In the genomic region with DNA sequence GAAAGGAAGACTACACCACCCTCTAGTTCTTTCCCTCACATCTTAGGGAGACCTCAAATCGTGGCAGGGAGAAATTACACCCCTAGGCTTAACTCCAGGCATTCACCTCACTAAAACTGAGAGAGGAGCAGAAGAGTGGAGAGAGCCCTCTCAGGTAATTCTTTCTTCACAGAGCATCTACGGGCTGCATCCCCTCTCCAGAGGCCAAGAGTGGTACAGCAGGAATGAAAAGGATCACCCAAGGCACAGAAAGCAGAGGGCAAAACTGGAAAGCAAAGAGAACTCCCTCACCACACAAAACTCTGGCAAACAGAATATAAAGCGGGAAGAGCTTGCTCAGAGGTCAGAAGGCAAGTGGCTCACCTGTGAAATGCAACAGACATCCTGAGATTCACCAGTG, we compare ENCODE assay signal across 22 cellular contexts.
"Had no signal": no experiment of that assay in that cellular context is flagged by ENCODE, and none has a peak within 500 bp of the region (broad histone marks: within the 10 kb centered on the region; RNA-seq: fewer than 3 reads in every experiment).

No MANE protein-coding gene starts in this region.

- H3K4me3 ChIP-seq: dorsolateral prefrontal cortex, heart right ventricle, lower lobe of right lung, right lobe of liver, thoracic aorta, tibial nerve, upper lobe of left lung had no signal

- H3K79me2 ChIP-seq: parathyroid adenoma had no signal

- DNase-seq: dorsolateral prefrontal cortex; effector CD4-positive, alpha-beta T cell; foreskin melanocyte; glutamatergic neuron; heart right ventricle; hippocampal formation; left ventricle myocardium superior; lower lobe of right lung; natural killer cell; right lobe of liver; small intestine; stimulated activated CD4-positive, alpha-beta T cell treated with anti-CD3 and anti-CD28 coated beads, Interleukin-15, amount 100 ng/mL, for 24 hours; stimulated activated CD4-positive, alpha-beta T cell treated with anti-CD3 and anti-CD28 coated beads, Interleukin-2, amount 100 ng/mL, for 48 hours; stimulated activated naive B cell treated with anti-CD40 and anti-IgM and Interleukin-4, amounts not matched to agents 10 μg/mL and 1 μg/mL and 100 μg/mL, for 72 hours; upper lobe of left lung had no signal

- H2AFZ ChIP-seq: parathyroid adenoma had no signal

- H3K9me3 ChIP-seq: lower lobe of right lung, right lobe of liver, thoracic aorta, tibial nerve, upper lobe of left lung had no signal

- H3K27ac ChIP-seq: dorsolateral prefrontal cortex, epithelial cell of prostate, heart right ventricle, lower lobe of right lung, neutrophil, parathyroid adenoma, right lobe of liver, thoracic aorta, tibial nerve, upper lobe of left lung had no signal

- FAIRE-seq: keratinocyte, small intestine, urothelium cell line had no signal

- H3K9ac ChIP-seq: parathyroid adenoma had no signal

- H3K36me3 ChIP-seq: heart right ventricle, lower lobe of right lung, neutrophil, right lobe of liver, thoracic aorta, tibial nerve, upper lobe of left lung had no signal

- H3K27me3 ChIP-seq: dorsolateral prefrontal cortex, heart right ventricle, neutrophil, right lobe of liver, tibial nerve, upper lobe of left lung had no signal

- H3K4me1 ChIP-seq: lower lobe of right lung, parathyroid adenoma, right lobe of liver had no signal
